Comparison of ENCODE assay signal across 8 cellular contexts in genomic region chr13:52193572-52194183, GRCh38. TPM values are rescaled to one million over a fixed set of nuclear protein-coding genes. Genes with fewer than 3 reads are reported as not detected.
DNase-seq lines count a peak whose midpoint lies in the region; ATAC-seq and TF ChIP-seq lines count a peak whose summit lies in the region.
"Not testable (repeated sequence)": the region's sequence is repeated elsewhere in the genome, so short reads cannot be mapped to it uniquely, and the experiment has no call there.

No MANE protein-coding gene starts in this region.

- CTCF ChIA-PET in activated CD8-positive, alpha-beta T cell treated with anti-CD3 and anti-CD28 coated beads, Interleukin-2, amount 10 ng/mL, durations not matched to agents 7 days and 5 days (lab: Charles Lee) = interaction anchor here (1.1 to 2.4 kb wide), 4 partner anchors 33 to 459 kb away, joined by 3 to 11 read pairs (median 5); partner anchors contain the start of genes SUGT1 and VPS36

- intact Hi-C loops in dendritic cell treated with granulocyte-macrophage colony-stimulating factor and Interleukin-4, amounts not matched to agents 40 ng/mL and 50 ng/mL, for 4 days (cut with micrococcal nuclease) = loop anchor here (2.0 to 5.0 kb wide), 4 partner anchors 35 to 257 kb away; partner anchors contain the start of genes ALG11, ATP7B, NEK3 and NEK5
- intact Hi-C loops in transverse colon (cut with DNase I; ENCODE audit: low total_unique reads) = not testable (repeated sequence)

- H3K4me3 ChIP-seq in iPS-11a (ENCODE audit: low read depth, low read length) (peak overlapping the region; percentile 97), neuron (ENCODE audit: low read length) (peak overlapping the region; percentile 92), transverse colon (peak overlapping the region; percentile 58 to 83 (median 73))

- TF ChIP-seq CTCF in transverse colon (IDR thresholded peaks at IDR 0.05) = not testable (repeated sequence)

- H2AFZ ChIP-seq in neuron (ENCODE audit: low read depth, low read length) = peak overlapping the region; percentile 94

- POLR2A ChIA-PET in activated CD8-positive, alpha-beta T cell treated with anti-CD3 and anti-CD28 coated beads, Interleukin-2, amount 10 ng/mL, durations not matched to agents 7 days and 5 days (lab: Charles Lee) = interaction anchor here (0.6 to 1.4 kb wide), 6 partner anchors 21 to 741 kb away, joined by 3 to 5 read pairs (median 4); partner anchors contain the start of genes INTS6 and NEK3

- not testable (repeated sequence) for H3K36me3 Mint-ChIP-seq in activated CD8-positive, alpha-beta T cell treated with anti-CD3 and anti-CD28 coated beads, Interleukin-2, amount 10 ng/mL, durations not matched to agents 7 days and 5 days (ENCODE audit: low read depth)
- H3K36me3 Mint-ChIP-seq in dendritic cell treated with granulocyte-macrophage colony-stimulating factor and Interleukin-4, amounts not matched to agents 40 ng/mL and 50 ng/mL, for 4 days (ENCODE audit: low read depth) = peaks cover 19% of the 10 kb centered on the region

- TF ChIP-seq EP300 in transverse colon (IDR thresholded peaks at IDR 0.05; ENCODE audit: low read depth) = not testable (repeated sequence)

- H3K36me3 ChIP-seq in ES-I3 (ENCODE audit: insufficient read depth, low read length); transverse colon: not testable (repeated sequence)
- peaks cover 10% of the 10 kb centered on the region for H3K36me3 ChIP-seq in neuron (ENCODE audit: insufficient read depth, low read length)

- in situ Hi-C loops in transverse colon (cut with MboI; ENCODE audit: low pct_ligation_motif_present in 1 of 4, low pct_unique_long_range_greater_than_20kb in 1 of 4, low sequenced_read_pairs in 3 of 4) = loop anchor here (10.0 to 25.0 kb wide), 3 partner anchors 189 to 269 kb away; partner anchors contain the start of genes CKAP2 (in 1 of the 4) and VPS36 (in 1 of the 4)

- H3K27me3 ChIP-seq in neuron (ENCODE audit: insufficient read depth, low read length); transverse colon: not testable (repeated sequence)

- H3K9ac ChIP-seq in ES-I3 (ENCODE audit: low read depth, low read length) = peak overlapping the region; percentile 80

- H3K4me1 ChIP-seq in ES-I3 (ENCODE audit: insufficient read depth, low read length) = not testable (repeated sequence)
- H3K4me1 ChIP-seq in neuron (ENCODE audit: insufficient read depth, low read length) = peaks cover 11% of the 10 kb centered on the region
- H3K4me1 ChIP-seq in transverse colon = peaks cover 4 to 28% (median 17%) of the 10 kb centered on the region in 4 donors

- peak overlapping the region; percentile 97 for H3K27ac Mint-ChIP-seq in activated CD8-positive, alpha-beta T cell treated with anti-CD3 and anti-CD28 coated beads, Interleukin-2, amount 10 ng/mL, durations not matched to agents 7 days and 5 days
- H3K27ac Mint-ChIP-seq in dendritic cell treated with granulocyte-macrophage colony-stimulating factor and Interleukin-4, amounts not matched to agents 40 ng/mL and 50 ng/mL, for 4 days = peak overlapping the region; percentile 93

- peaks cover 25% of the 10 kb centered on the region for H3K4me1 Mint-ChIP-seq in activated CD8-positive, alpha-beta T cell treated with anti-CD3 and anti-CD28 coated beads, Interleukin-2, amount 10 ng/mL, durations not matched to agents 7 days and 5 days (ENCODE audit: low read depth)
- H3K4me1 Mint-ChIP-seq in dendritic cell treated with granulocyte-macrophage colony-stimulating factor and Interleukin-4, amounts not matched to agents 40 ng/mL and 50 ng/mL, for 4 days (ENCODE audit: low read depth) = peaks cover 12% of the 10 kb centered on the region

- 0 to 1% methylated on average over 9 to 14 of the region's 14 CpGs for WGBS in transverse colon (ENCODE audit: low coverage in 1 of 2), 2 donors

- not testable (repeated sequence) for TF ChIP-seq POLR2A in transverse colon (IDR thresholded peaks at IDR 0.05)

- H3K9me3 Mint-ChIP-seq in activated CD8-positive, alpha-beta T cell treated with anti-CD3 and anti-CD28 coated beads, Interleukin-2, amount 10 ng/mL, durations not matched to agents 7 days and 5 days (ENCODE audit: insufficient read depth); dendritic cell treated with granulocyte-macrophage colony-stimulating factor and Interleukin-4, amounts not matched to agents 40 ng/mL and 50 ng/mL, for 4 days: not testable (repeated sequence)

- not testable (repeated sequence) for H3K27me3 Mint-ChIP-seq in activated CD8-positive, alpha-beta T cell treated with anti-CD3 and anti-CD28 coated beads, Interleukin-2, amount 10 ng/mL, durations not matched to agents 7 days and 5 days (ENCODE audit: low read depth); dendritic cell treated with granulocyte-macrophage colony-stimulating factor and Interleukin-4, amounts not matched to agents 40 ng/mL and 50 ng/mL, for 4 days

- H3K27ac ChIP-seq in transverse colon = peak overlapping the region; percentile 90 to 93 (median 92)

- DNase-seq in NCI-H526 treated with DMSO at 0.1 percent for 48 hours (lab: John Stamatoyannopoulos, UW) = peak; percentile 19
- DNase-seq in activated CD8-positive, alpha-beta T cell treated with anti-CD3 and anti-CD28 coated beads, Interleukin-2, amount 10 ng/mL, durations not matched to agents 7 days and 5 days = peak; percentile 35
- peak; percentile 24 for DNase-seq in transverse colon

- H3K9me3 ChIP-seq in ES-I3 (ENCODE audit: control insufficient read depth, insufficient read depth, low read length); neuron (ENCODE audit: low read length); transverse colon: not testable (repeated sequence)

- peak overlapping the region; percentile 97 for H3K4me3 Mint-ChIP-seq in activated CD8-positive, alpha-beta T cell treated with anti-CD3 and anti-CD28 coated beads, Interleukin-2, amount 10 ng/mL, durations not matched to agents 7 days and 5 days
- H3K4me3 Mint-ChIP-seq in dendritic cell treated with granulocyte-macrophage colony-stimulating factor and Interleukin-4, amounts not matched to agents 40 ng/mL and 50 ng/mL, for 4 days = peak overlapping the region; percentile 96

- ATAC-seq in HG02938 (IDR thresholded peaks at IDR 0.05; ENCODE audit: unreplicated experiment) = peak; percentile 34
- peak; percentile 21 for ATAC-seq in activated CD8-positive, alpha-beta T cell treated with anti-CD3 and anti-CD28 coated beads, Interleukin-2, amount 10 ng/mL, durations not matched to agents 7 days and 5 days

RNA-seq across cellular contexts. Expression of gene NEK3, which starts 34.3 kb away (rescaled TPM):
- 1 to 10 TPM in 1 of 2 experiments, under 1 TPM in 1; 0.39 to 2.5 TPM for total RNA-seq in activated CD8-positive, alpha-beta T cell treated with anti-CD3 and anti-CD28 coated beads, Interleukin-2, amount 10 ng/mL, durations not matched to agents 7 days and 5 days
- total RNA-seq in transverse colon = 10 to 100 TPM; 20.9 to 52.1 (median 25.7) TPM

Comparison
In these comparisons a context has a peak if more than half of its experiments do, and no peak if none do; other contexts are left out.
1. Peak in every context shown above with its lines: DNase-seq, ATAC-seq, H3K4me3 ChIP-seq and H3K27ac ChIP-seq.
2. RNA of gene NEK3, which starts 34.3 kb away (total RNA-seq): 20.9 to 52.1 TPM in transverse colon; 0.39 to 2.5 TPM in activated CD8-positive, alpha-beta T cell treated with anti-CD3 and anti-CD28 coated beads, Interleukin-2, amount 10 ng/mL, durations not matched to agents 7 days and 5 days; every median in the first group is over 4 times any median in the second.